In the genomic region with DNA sequence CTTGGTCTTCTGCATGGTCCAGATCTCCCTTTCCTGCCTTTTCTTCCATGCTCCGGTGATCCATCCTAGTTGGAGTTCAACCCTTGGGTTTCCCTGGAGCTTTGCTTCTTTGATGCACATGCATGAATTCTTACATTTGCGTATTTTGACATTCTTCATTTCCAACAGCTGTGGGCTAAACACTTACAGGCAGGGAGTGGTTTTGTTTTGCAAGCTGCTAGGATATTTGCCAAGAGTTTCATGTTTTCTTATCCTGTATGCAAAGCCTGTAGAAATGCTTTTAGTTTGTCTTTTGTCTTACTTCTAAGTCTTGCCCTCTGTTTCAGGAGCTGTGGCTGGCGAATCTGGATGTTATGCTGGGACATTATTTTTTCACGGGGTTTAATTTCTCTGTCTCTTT, we compare ENCODE assay signal across 14 cellular contexts.
"Had no signal": no experiment of that assay in that cellular context is flagged by ENCODE, and none has a peak within 500 bp of the region (broad histone marks: within the 10 kb centered on the region; RNA-seq: fewer than 3 reads in every experiment).

No MANE protein-coding gene starts in this region.

- H3K36me3 ChIP-seq: esophagus muscularis mucosa, thyroid gland had no signal

- DNase-seq: activated CD4-positive, alpha-beta T cell treated with anti-CD3 and anti-CD28 coated beads, Interleukin-2, amount 50 U/mL, for 4 hours; activated CD4-positive, CD25-positive, alpha-beta regulatory T cell treated with anti-CD3 and anti-CD28 coated beads, Interleukin-2, amount 50 U/mL, for 72 hours; activated effector memory CD4-positive, alpha-beta T cell treated with anti-CD3 and anti-CD28 coated beads, Interleukin-2, amount 50 U/mL, for 16 hours; activated T-cell treated with anti-CD3 and anti-CD28 coated beads, Interleukin-2, amount 50 U/mL, for 4 hours; anterior cingulate cortex; dorsolateral prefrontal cortex; nephron progenitor cell; stimulated activated CD4-positive, alpha-beta T cell treated with anti-CD3 and anti-CD28 coated beads, Interleukin-12 subunit alpha, Interleukin-12 subunit beta, amount 100 ng/mL, for 4 hours; stimulated activated CD4-positive, alpha-beta T cell treated with anti-CD3 and anti-CD28 coated beads, Interleukin-2, amount 100 ng/mL, for 48 hours; stimulated activated naive CD8-positive, alpha-beta T cell treated with anti-CD3 and anti-CD28 coated beads, Interleukin-15, amount 100 ng/mL, for 72 hours; thyroid gland had no signal

- H3K4me1 ChIP-seq: esophagus muscularis mucosa, thyroid gland had no signal

- H3K4me3 ChIP-seq: dorsolateral prefrontal cortex, esophagus muscularis mucosa, thyroid gland had no signal

- ATAC-seq: activated naive CD4-positive, alpha-beta T cell treated with anti-CD3 and anti-CD28 coated beads, Interleukin-2, amount 50 U/mL, for 72 hours; activated T-cell treated with anti-CD3 and anti-CD28 coated beads, Interleukin-2, amount 50 U/mL, for 4 hours; sciatic nerve; stimulated activated naive CD8-positive, alpha-beta T cell treated with anti-CD3 and anti-CD28 coated beads, Interleukin-15, amount 100 ng/mL, for 72 hours had no signal

- H3K27me3 ChIP-seq: thyroid gland had no signal

- H3K9me3 ChIP-seq: esophagus muscularis mucosa, thyroid gland had no signal

- H3K27ac ChIP-seq: dorsolateral prefrontal cortex, esophagus muscularis mucosa, thyroid gland had no signal
